In the genomic region with DNA sequence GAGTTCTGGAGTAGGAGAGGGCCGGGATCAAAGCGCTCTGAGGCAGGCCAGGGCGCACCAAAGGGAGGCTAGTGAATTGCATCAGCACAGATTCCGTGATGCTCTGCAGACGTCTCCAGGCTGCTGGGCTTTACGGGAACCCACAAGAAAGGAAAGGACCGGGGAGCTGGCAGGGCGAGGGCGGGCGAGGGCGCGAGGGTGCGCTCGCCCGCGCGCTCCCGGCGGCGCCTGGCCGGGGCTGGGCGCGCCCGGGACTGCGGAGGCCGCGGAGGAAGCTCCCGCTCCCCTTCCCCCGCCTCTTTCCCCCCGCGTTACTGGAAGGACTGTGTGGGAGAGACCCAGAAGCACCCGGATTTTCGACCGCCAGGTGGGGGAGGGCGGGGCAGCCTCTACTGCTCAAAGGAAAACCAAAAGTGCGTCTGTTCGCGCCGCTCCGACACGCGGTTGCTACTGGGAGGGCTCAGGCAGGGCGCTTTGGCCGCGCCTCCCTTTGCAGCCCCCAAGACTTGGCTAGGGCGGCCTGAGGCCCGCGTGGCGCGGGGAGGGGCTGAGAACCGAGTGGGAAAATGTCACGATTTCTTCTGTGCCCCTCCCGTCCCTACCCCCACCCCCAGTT, we compare ENCODE assay signal across 8 cellular contexts. TPM values are rescaled to one million over a fixed set of nuclear protein-coding genes. Genes with fewer than 3 reads are reported as not detected.
DNase-seq lines count a peak whose midpoint lies in the region; ATAC-seq and TF ChIP-seq lines count a peak whose summit lies in the region.

No MANE protein-coding gene starts in this region.

- peaks cover 0 to 23% of the 10 kb centered on the region in 2 donors for H3K4me1 ChIP-seq in left lung

- CTCF ChIA-PET in BJ (lab: Yijun Ruan, JAX): interaction anchor here (0.5 to 1.3 kb wide), 5 partner anchors 9 to 636 kb away, joined by 3 to 4 read pairs (median 3); no protein-coding TSS in a partner anchor

- POLR2A ChIA-PET in BJ (lab: Charles Lee): interaction anchor here (0.5 to 0.9 kb wide), 5 partner anchors 33 to 1745 kb away, joined by 3 to 14 read pairs (median 5); no protein-coding TSS in a partner anchor

- peak overlapping the region; percentile 98 to 100 for H3K27ac ChIP-seq in coronary artery
- H3K27ac ChIP-seq in left lung: peak overlapping the region; percentile 99 to 100

- DNase-seq in BJ (ENCODE audit: low read depth) (no peak), NCI-H2227 treated with DMSO at 0.1 percent for 48 hours (lab: John Stamatoyannopoulos, UW) (peak; percentile 78), coronary artery (ENCODE audit: low spot score) (peak; percentile 95), left lung (peak; percentile 92 to 93), NCI-H187 (lab: John Stamatoyannopoulos, UW) (no peak)
- DNase-seq in activated CD4-positive, alpha-beta T cell treated with anti-CD3 and anti-CD28 coated beads, Interleukin-2, amount 50 U/mL, for 1 hour: peak; percentile 84
- DNase-seq in stimulated activated CD4-positive, alpha-beta T cell treated with anti-CD3 and anti-CD28 coated beads, Interleukin-2, amount 100 ng/mL, for 24 hours: peak; percentile 92 to 97

- TF ChIP-seq CTCF in BJ (IDR thresholded peaks at IDR 0.05; ENCODE audit: insufficient read depth, low read depth, low read length) (no peak), coronary artery (IDR thresholded peaks at IDR 0.05) (no peak), left lung (IDR thresholded peaks at IDR 0.05) (peak in 1 of 2 donors; percentile 27)

- no peaks in the 10 kb centered on the region; the same call in 1 of the 2 replicates for H3K36me3 ChIP-seq in BJ (ENCODE audit: control insufficient read depth, insufficient read depth, low read length)
- no peaks in the 10 kb centered on the region for H3K36me3 ChIP-seq in left lung

- peak; percentile 26 for ATAC-seq in GM21515 (IDR thresholded peaks at IDR 0.05; ENCODE audit: unreplicated experiment)
- ATAC-seq in left lung: peak; percentile 25

- H3K27me3 ChIP-seq in BJ (ENCODE audit: control insufficient read depth, insufficient read depth, low read length): no peaks in the 10 kb centered on the region
- H3K27me3 ChIP-seq in left lung: no peaks in the 10 kb centered on the region

- intact Hi-C loops in left lung (cut with DNase I): loop anchor here in 1 of 2 donors (10.0 kb wide), 1 partner anchor 686 kb away; no protein-coding TSS in a partner anchor

- H3K9me3 ChIP-seq in left lung: no peaks in the 10 kb centered on the region

- peak overlapping the region; percentile 51 for H3K4me3 ChIP-seq in BJ (ENCODE audit: low read depth, low read length)
- H3K4me3 ChIP-seq in coronary artery: peak overlapping the region; percentile 83
- H3K4me3 ChIP-seq in left lung: peak overlapping the region; percentile 72 to 93

RNA-seq across cellular contexts. Expression of gene FOSL2, which starts 2.3 kb away (rescaled TPM):
- polyA plus RNA-seq in BJ (2011; rRNA removed): 43.1 and 52.5 TPM in 2 replicates
- 80.7 and 95.7 TPM in 2 replicates for polyA minus RNA-seq in BJ (2011; rRNA and poly(A)+ RNA removed)
- total RNA-seq in left lung: 100 to 1,000 TPM in 1 of 2 donors, 10 to 100 TPM in 1; 83.4 to 114 TPM

Comparison
In these comparisons a context has a peak if more than half of its experiments do, and no peak if none do; other contexts are left out.
1. DNase-seq: peak in NCI-H2227 treated with DMSO at 0.1 percent for 48 hours (single experiment), activated CD4-positive, alpha-beta T cell treated with anti-CD3 and anti-CD28 coated beads, Interleukin-2, amount 50 U/mL, for 1 hour (single experiment), coronary artery (single experiment), left lung (2 of 2) and stimulated activated CD4-positive, alpha-beta T cell treated with anti-CD3 and anti-CD28 coated beads, Interleukin-2, amount 100 ng/mL, for 24 hours (2 of 2); none in BJ (single experiment) and NCI-H187 (0 of 2).
2. Peak in every context shown above with its lines, with median percentiles within 50 percentile points of each other: H3K4me3 ChIP-seq.